ENCODE assay signal across 8 cellular contexts in genomic region chr5:73564644-73565165, GRCh38. TPM values are rescaled to one million over a fixed set of nuclear protein-coding genes. Genes with fewer than 3 reads are reported as not detected.
A peak's percentile ranks its signal among the peaks of the same experiment; 100 is the strongest.
DNase-seq lines count a peak whose midpoint lies in the region; ATAC-seq and TF ChIP-seq lines count a peak whose summit lies in the region.

No MANE protein-coding gene starts in this region.

- no peak for TF ChIP-seq EP300 in upper lobe of left lung (IDR thresholded peaks at IDR 0.05)

- peaks cover 0 to 12% of the 10 kb centered on the region in 2 donors for H3K4me1 ChIP-seq in lung (ENCODE audit: control insufficient read depth in 2 of 2, insufficient read depth in 2 of 2, low read length in 2 of 2)
- peaks cover 24 to 35% (median 29%) of the 10 kb centered on the region in 4 donors for H3K4me1 ChIP-seq in upper lobe of left lung

- peak overlapping the region; percentile 93 for H3K4me3 ChIP-seq in AG10803 (ENCODE audit: low read length)
- peak overlapping the region; percentile 78 for H3K4me3 ChIP-seq in lung
- H3K4me3 ChIP-seq in upper lobe of left lung = peak overlapping the region; percentile 60 to 71 (median 66)

- 2% methylated on average over 12 of the region's 12 CpGs for WGBS in lung, 2 donors
- 2 to 3% methylated on average over 12 of the region's 12 CpGs for WGBS in upper lobe of left lung, 2 donors

- peaks cover 8 to 20% of the 10 kb centered on the region in 2 donors for H3K36me3 ChIP-seq in lung (ENCODE audit: control insufficient read depth in 2 of 2, insufficient read depth in 2 of 2, low read length in 2 of 2)
- H3K36me3 ChIP-seq in upper lobe of left lung = peaks cover 0 to 45% (median 16%) of the 10 kb centered on the region in 4 donors

- TF ChIP-seq CTCF in AG10803 (conservative IDR thresholded peaks at IDR 0.05; ENCODE audit: low read length) (no peak), lung (IDR thresholded peaks at IDR 0.05; ENCODE audit: control extremely low read depth, extremely low read depth) (no peak), upper lobe of left lung (IDR thresholded peaks at IDR 0.05) (no peak)

- DNase-seq in AG10803 (ENCODE audit: low read depth) (peak; percentile 12), OCI-M1 (lab: John Stamatoyannopoulos, UW) (peak; percentile 62), caudate nucleus (lab: John Stamatoyannopoulos, UW) (peak in 11 of 61 donors; percentile 3 to 54 (median 20)), lung (ENCODE audit: low spot score) (no peak), upper lobe of left lung (no peak), NCI-H1105 treated with DMSO at 0.1 percent for 48 hours (lab: John Stamatoyannopoulos, UW) (no peak)

- ATAC-seq in GM21529 (IDR thresholded peaks at IDR 0.05; ENCODE audit: unreplicated experiment) = peak; percentile 8
- ATAC-seq in lung (ENCODE audit: insufficient read depth, low FRiP score) = no peak
- peak; percentile 6 to 15 for ATAC-seq in upper lobe of left lung (ENCODE audit: low FRiP score in 2 of 2)
- ATAC-seq in GM18517 (IDR thresholded peaks at IDR 0.05; ENCODE audit: unreplicated experiment) = no peak

- no peak for TF ChIP-seq POLR2A in upper lobe of left lung (IDR thresholded peaks at IDR 0.05)

- H3K9me3 ChIP-seq in lung (ENCODE audit: control insufficient read depth in 2 of 2, insufficient read depth in 1 of 2, low read length in 1 of 2) (no peaks in the 10 kb centered on the region), upper lobe of left lung (no peaks in the 10 kb centered on the region)

- H3K27me3 ChIP-seq in lung (ENCODE audit: control insufficient read depth, insufficient read depth) (no peaks in the 10 kb centered on the region), upper lobe of left lung (no peaks in the 10 kb centered on the region)

- peak overlapping the region; percentile 84 for H3K27ac ChIP-seq in caudate nucleus (ENCODE audit: low read depth, low read length)
- peak overlapping the region; percentile 93 to 98 for H3K27ac ChIP-seq in lung (ENCODE audit: low read depth in 1 of 2, low read length in 1 of 2)
- peak overlapping the region; percentile 93 to 97 (median 94) for H3K27ac ChIP-seq in upper lobe of left lung

RNA-seq across cellular contexts. Expression of gene ANKRA2, which starts 0.7 kb away (rescaled TPM):
- total RNA-seq in lung (10 to 100 TPM; 15.6 to 60.6 TPM), upper lobe of left lung (10 to 100 TPM; 14.1 to 84.9 (median 19.7) TPM)
- polyA plus RNA-seq in lung = 10 to 100 TPM; 12.6 to 27.3 TPM

RNA-seq across cellular contexts. Expression of gene UTP15, which starts 0.8 kb away (rescaled TPM):
- total RNA-seq in lung (10 to 100 TPM; 18.5 to 22.1 TPM), upper lobe of left lung (10 to 100 TPM in 5 of 6 donors, 1 to 10 TPM in 1; 8.8 to 28.6 (median 16.5) TPM)
- 1 to 10 TPM; 4.4 to 6.1 TPM for polyA plus RNA-seq in lung

Comparison
In these comparisons a context has a peak if more than half of its experiments do, and no peak if none do; other contexts are left out.
1. DNase-seq: peak in AG10803 (single experiment) and OCI-M1 (single experiment); none in lung (single experiment), upper lobe of left lung (0 of 2) and NCI-H1105 treated with DMSO at 0.1 percent for 48 hours (single experiment).
2. ATAC-seq: peak in GM21529 (single experiment) and upper lobe of left lung (2 of 2); none in lung (single experiment) and GM18517 (single experiment).
3. Peak in every context shown above with its lines, with median percentiles within 50 percentile points of each other: H3K4me3 ChIP-seq and H3K27ac ChIP-seq.